ENCODE assay signal across 8 cellular contexts in the genomic region with DNA sequence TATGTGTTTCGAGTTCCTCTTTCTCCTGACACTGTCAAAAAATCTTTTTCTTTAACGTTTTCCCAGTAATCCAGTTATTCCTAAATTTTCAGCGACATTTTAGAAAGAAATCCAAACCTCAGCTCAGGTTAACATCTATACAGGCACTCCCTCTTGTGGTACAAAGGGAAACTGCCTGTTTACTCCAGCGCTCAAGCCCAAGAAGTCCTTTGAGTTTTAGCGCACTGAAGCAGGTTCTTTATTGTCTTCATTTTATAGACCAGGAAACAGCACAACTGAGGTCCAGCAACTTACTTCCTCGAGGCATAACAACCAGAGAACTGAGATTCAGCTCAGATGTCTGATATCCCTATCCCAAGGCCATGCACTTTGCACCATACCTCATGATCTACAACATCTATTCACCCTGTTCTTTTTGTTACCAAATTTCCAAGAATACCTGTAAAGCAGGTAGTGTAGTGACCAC.
DNase-seq lines count a peak whose midpoint lies in the region; ATAC-seq and TF ChIP-seq lines count a peak whose summit lies in the region.

No MANE protein-coding gene starts in this region.

- peak overlapping the region; percentile 51 for H3K27ac ChIP-seq in CD4-positive, CD25-positive, alpha-beta regulatory T cell (ENCODE audit: insufficient read depth, low read length, poor library complexity, severe bottlenecking)

- peaks cover 44% of the 10 kb centered on the region for H3K4me1 ChIP-seq in CD4-positive, CD25-positive, alpha-beta regulatory T cell (ENCODE audit: control insufficient read depth, insufficient read depth, low read length, poor library complexity, severe bottlenecking)

- no peaks in the 10 kb centered on the region for H3K27me3 ChIP-seq in CD4-positive, CD25-positive, alpha-beta regulatory T cell (ENCODE audit: control insufficient read depth, insufficient read depth, low read length)
- no peaks in the 10 kb centered on the region for H3K27me3 ChIP-seq in kidney epithelial cell (ENCODE audit: control insufficient read depth, insufficient read depth, low read length)

- peaks cover 25% of the 10 kb centered on the region for H3K36me3 ChIP-seq in CD4-positive, CD25-positive, alpha-beta regulatory T cell (ENCODE audit: control insufficient read depth, insufficient read depth, low read length)
- no peaks in the 10 kb centered on the region for H3K36me3 ChIP-seq in kidney epithelial cell (ENCODE audit: control insufficient read depth, insufficient read depth, low read length)

- ATAC-seq in CD4-positive, CD25-positive, alpha-beta regulatory T cell (ENCODE audit: low read depth in 2 of 2): peak; percentile 68 to 73
- ATAC-seq in GM21367 (IDR thresholded peaks at IDR 0.05; ENCODE audit: unreplicated experiment) (peak; percentile 44), HG02759 (IDR thresholded peaks at IDR 0.05; ENCODE audit: unreplicated experiment) (no peak)

- H3K27me3 Mint-ChIP-seq in CD4-positive, CD25-positive, alpha-beta regulatory T cell: no peaks in the 10 kb centered on the region
- H3K27me3 Mint-ChIP-seq in T-helper 1 cell treated with Interleukin-12 subunit alpha and Interleukin-12 subunit beta and Interleukin-4 antibody, amounts not matched to agents 30 μg/mL and 1 μg/mL, for 36 hours (ENCODE audit: low read depth): no peaks in the 10 kb centered on the region
- H3K27me3 Mint-ChIP-seq in chondrocyte (ENCODE audit: low read depth): no peaks in the 10 kb centered on the region

- DNase-seq in CD4-positive, CD25-positive, alpha-beta regulatory T cell: peak in 2 of 3 donors; percentile 68 to 84
- peak; percentile 13 for DNase-seq in NCI-H1417 treated with DMSO at 0.1 percent for 48 hours (lab: John Stamatoyannopoulos, UW)
- no peak for DNase-seq in chondrocyte (ENCODE audit: low spot score)
- peak; percentile 29 for DNase-seq in kidney epithelial cell (ENCODE audit: low read depth)
- peak; percentile 27 for DNase-seq in stimulated activated CD4-positive, alpha-beta T cell treated with anti-CD3 and anti-CD28 coated beads, Interleukin-4, amount 100 ng/mL, for 1 hour

- peak overlapping the region in 3 of 4 donors; percentile 15 to 47 (median 36) for H3K4me3 Mint-ChIP-seq in CD4-positive, CD25-positive, alpha-beta regulatory T cell
- H3K4me3 Mint-ChIP-seq in T-helper 1 cell treated with Interleukin-12 subunit alpha and Interleukin-12 subunit beta and Interleukin-4 antibody, amounts not matched to agents 30 μg/mL and 1 μg/mL, for 36 hours: no peak overlapping the region
- H3K4me3 Mint-ChIP-seq in chondrocyte (ENCODE audit: unreplicated experiment): no peak overlapping the region

- peaks cover 41 to 78% (median 62%) of the 10 kb centered on the region in 4 donors for H3K4me1 Mint-ChIP-seq in CD4-positive, CD25-positive, alpha-beta regulatory T cell
- peaks cover 26% of the 10 kb centered on the region for H3K4me1 Mint-ChIP-seq in T-helper 1 cell treated with Interleukin-12 subunit alpha and Interleukin-12 subunit beta and Interleukin-4 antibody, amounts not matched to agents 30 μg/mL and 1 μg/mL, for 36 hours (ENCODE audit: low read depth)
- H3K4me1 Mint-ChIP-seq in chondrocyte (ENCODE audit: low read depth): peaks cover 22% of the 10 kb centered on the region

- peaks cover 11% of the 10 kb centered on the region for H3K36me3 Mint-ChIP-seq in CD4-positive, CD25-positive, alpha-beta regulatory T cell
- H3K36me3 Mint-ChIP-seq in T-helper 1 cell treated with Interleukin-12 subunit alpha and Interleukin-12 subunit beta and Interleukin-4 antibody, amounts not matched to agents 30 μg/mL and 1 μg/mL, for 36 hours (ENCODE audit: low read depth): peaks cover 15% of the 10 kb centered on the region
- no peaks in the 10 kb centered on the region for H3K36me3 Mint-ChIP-seq in chondrocyte (ENCODE audit: low read depth)

- H3K4me3 ChIP-seq in CD4-positive, CD25-positive, alpha-beta regulatory T cell (ENCODE audit: low read depth, low read length): peak overlapping the region; percentile 33
- no peak overlapping the region for H3K4me3 ChIP-seq in kidney epithelial cell (ENCODE audit: low read depth, low read length)

- peaks cover 0 to 3% (median 0%) of the 10 kb centered on the region in 7 donors for H3K9me3 Mint-ChIP-seq in CD4-positive, CD25-positive, alpha-beta regulatory T cell
- H3K9me3 Mint-ChIP-seq in T-helper 1 cell treated with Interleukin-12 subunit alpha and Interleukin-12 subunit beta and Interleukin-4 antibody, amounts not matched to agents 30 μg/mL and 1 μg/mL, for 36 hours: peaks cover 3% of the 10 kb centered on the region
- peaks cover 2% of the 10 kb centered on the region for H3K9me3 Mint-ChIP-seq in chondrocyte (ENCODE audit: low read depth)

- TF ChIP-seq CTCF in chondrocyte (IDR thresholded peaks at IDR 0.05): peak; percentile 97
- TF ChIP-seq CTCF in kidney epithelial cell (IDR thresholded peaks at IDR 0.05; ENCODE audit: insufficient read depth, low read length, poor library complexity, severe bottlenecking): peak; percentile 89

- H3K9me3 ChIP-seq in CD4-positive, CD25-positive, alpha-beta regulatory T cell (ENCODE audit: control insufficient read depth in 2 of 2, low read length in 2 of 2): peaks cover 0 to under 1% of the 10 kb centered on the region in 2 experiments

- H3K27ac Mint-ChIP-seq in CD4-positive, CD25-positive, alpha-beta regulatory T cell: peak overlapping the region; percentile 44 to 95 (median 81)
- peak overlapping the region; percentile 18 for H3K27ac Mint-ChIP-seq in T-helper 1 cell treated with Interleukin-12 subunit alpha and Interleukin-12 subunit beta and Interleukin-4 antibody, amounts not matched to agents 30 μg/mL and 1 μg/mL, for 36 hours
- no peak overlapping the region for H3K27ac Mint-ChIP-seq in chondrocyte (ENCODE audit: unreplicated experiment)

Comparison
In these comparisons a context has a peak if more than half of its experiments do, and no peak if none do; other contexts are left out.
1. H3K4me3 Mint-ChIP-seq: peak in CD4-positive, CD25-positive, alpha-beta regulatory T cell (3 of 4); none in T-helper 1 cell treated with Interleukin-12 subunit alpha and Interleukin-12 subunit beta and Interleukin-4 antibody, amounts not matched to agents 30 μg/mL and 1 μg/mL, for 36 hours (single experiment) and chondrocyte (single experiment).